Comparison of ENCODE assay signal across 9 cellular contexts in genomic region chr11:128720522-128720985, GRCh38. TPM values are rescaled to one million over a fixed set of nuclear protein-coding genes. Genes with fewer than 3 reads are reported as not detected.
DNase-seq lines count a peak whose midpoint lies in the region; ATAC-seq, FAIRE-seq and TF ChIP-seq lines count a peak whose summit lies in the region.
"Had no signal": no experiment of that assay in that cellular context is flagged by ENCODE, and none has a peak within 500 bp of the region (broad histone marks: within the 10 kb centered on the region; RNA-seq: fewer than 3 reads in every experiment).

No MANE protein-coding gene starts in this region.

- H3K9me3 ChIP-seq in gastrocnemius medialis = no peaks in the 10 kb centered on the region

- no peaks in the 10 kb centered on the region for H3K36me3 Mint-ChIP-seq in chondrocyte (ENCODE audit: low read depth)

- intact Hi-C loops in gastrocnemius medialis (cut with DNase I; ENCODE audit: low total_unique reads) = no loop called here

- no peak for TF ChIP-seq POLR2A in gastrocnemius medialis (IDR thresholded peaks at IDR 0.05)

- H3K27ac ChIP-seq in gastrocnemius medialis = peak overlapping the region in 3 of 4 donors; percentile 57 to 75 (median 57)

- TF ChIP-seq CTCF in chondrocyte (IDR thresholded peaks at IDR 0.05) = no peak
- TF ChIP-seq CTCF in gastrocnemius medialis (IDR thresholded peaks at IDR 0.05 in 4 of 5, conservative IDR thresholded peaks at IDR 0.05 in 1 of 5) = no peak

- peaks cover 69% of the 10 kb centered on the region for H3K4me1 Mint-ChIP-seq in chondrocyte (ENCODE audit: low read depth)

- peak overlapping the region; percentile 59 for H3K4me3 Mint-ChIP-seq in chondrocyte (ENCODE audit: unreplicated experiment)

- peak overlapping the region in 1 of 4 donors; percentile 23 for H3K4me3 ChIP-seq in gastrocnemius medialis

- DNase-seq in NCI-H526 treated with DMSO at 0.1 percent for 48 hours (lab: John Stamatoyannopoulos, UW) (peak; percentile 28), chondrocyte (ENCODE audit: low spot score) (no peak), gastrocnemius medialis (no peak), pons (ENCODE audit: low spot score) (no peak), RCC 7860 (ENCODE audit: low spot score) (no peak)
- no peak for DNase-seq in effector CD4-positive, alpha-beta T cell

- no peaks in the 10 kb centered on the region for H3K9me3 Mint-ChIP-seq in chondrocyte (ENCODE audit: low read depth)

- peaks cover 9 to 24% of the 10 kb centered on the region in 2 donors for H3K4me1 ChIP-seq in gastrocnemius medialis

- no peaks in the 10 kb centered on the region for H3K27me3 Mint-ChIP-seq in chondrocyte (ENCODE audit: low read depth)

- no peak for FAIRE-seq in RCC 7860 (lab: Jason Lieb, UNC)

- H3K36me3 ChIP-seq in gastrocnemius medialis = no peaks in the 10 kb centered on the region

- ATAC-seq in GM18520 (IDR thresholded peaks at IDR 0.05; ENCODE audit: unreplicated experiment) (peak; percentile 49), HG02588 (IDR thresholded peaks at IDR 0.05; ENCODE audit: unreplicated experiment) (peak; percentile 62), gastrocnemius medialis (no peak)

- H3K27me3 ChIP-seq in gastrocnemius medialis = no peaks in the 10 kb centered on the region

- peak overlapping the region; percentile 87 for H3K27ac Mint-ChIP-seq in chondrocyte (ENCODE audit: unreplicated experiment)

- in situ Hi-C loops in gastrocnemius medialis (cut with MboI; ENCODE audit: low sequenced_read_pairs in 4 of 4) = no loop called here

RNA-seq across cellular contexts. Expression of gene FLI1, which starts 26.7 kb away (rescaled TPM):
- total RNA-seq in chondrocyte (9.4 to 22.0 TPM (median 9.9 TPM) in 3 replicates), gastrocnemius medialis (10 to 100 TPM in 2 of 4 donors, 1 to 10 TPM in 2; 8.4 to 16.5 (median 10.1) TPM)
- total RNA-seq: NCI-H460 had no signal

Comparison
In these comparisons a context has a peak if more than half of its experiments do, and no peak if none do; other contexts are left out.
1. ATAC-seq: peak in GM18520 (single experiment) and HG02588 (single experiment); none in gastrocnemius medialis (0 of 2).